Comparison of ENCODE assay signal across 29 cellular contexts in the genomic region with DNA sequence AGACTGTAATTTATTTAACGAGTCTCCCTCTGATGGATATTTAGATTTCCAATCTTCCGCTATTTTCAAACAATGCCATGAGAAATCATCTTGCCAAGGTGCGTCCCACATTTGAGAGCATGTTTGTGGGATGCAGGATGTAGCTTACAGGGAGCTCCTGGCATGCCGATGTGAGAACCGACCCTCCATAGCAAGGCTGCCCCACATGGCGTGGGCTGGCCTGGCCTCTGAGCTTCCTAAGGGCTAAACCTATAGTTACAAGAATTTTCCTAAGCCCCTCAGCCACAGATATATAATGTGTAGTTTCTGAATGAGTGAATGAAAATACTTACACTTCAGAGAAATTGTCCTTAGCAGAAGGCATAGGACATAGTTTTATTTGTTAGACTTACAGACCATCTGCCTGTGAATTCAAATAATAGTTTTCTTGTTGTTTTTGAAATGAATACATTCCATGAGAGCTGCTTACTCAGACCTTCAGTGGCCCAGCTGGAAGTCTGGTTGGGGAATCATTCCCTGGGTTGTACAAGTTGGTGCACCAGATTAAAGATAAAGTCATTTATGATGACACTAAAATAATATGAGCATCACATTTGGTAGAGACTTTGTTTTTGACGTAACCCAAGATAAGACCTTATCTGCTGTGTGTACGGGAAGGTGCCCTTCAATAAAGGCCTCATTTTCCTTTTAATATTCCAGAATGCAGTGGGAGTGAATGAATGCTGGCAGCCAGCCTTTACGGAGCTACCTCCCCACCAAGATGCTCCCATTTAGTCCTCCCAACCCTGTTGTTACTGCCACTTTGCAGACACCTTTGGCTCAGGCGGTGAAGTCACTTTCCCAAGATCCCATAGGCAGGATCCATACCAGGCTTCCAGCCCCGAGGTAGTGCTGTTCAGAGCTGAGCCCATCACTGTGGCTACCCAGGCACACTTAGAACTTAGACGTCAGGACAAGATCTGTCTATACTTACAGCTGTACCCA.
DNase-seq lines count a peak whose midpoint lies in the region; ATAC-seq and TF ChIP-seq lines count a peak whose summit lies in the region.
"Had no signal": no experiment of that assay in that cellular context is flagged by ENCODE, and none has a peak within 500 bp of the region (broad histone marks: within the 10 kb centered on the region; RNA-seq: fewer than 3 reads in every experiment).

No MANE protein-coding gene starts in this region.

- CTCF ChIA-PET in PC-3 (lab: Charles Lee), result interaction anchor here (0.6 kb wide), 1 partner anchor 17 kb away, joined by 9 read pairs; no protein-coding TSS in a partner anchor

- no peaks in the 10 kb centered on the region for H3F3A ChIP-seq in PC-3 (ENCODE audit: low read length, unreplicated experiment)

- peak; percentile 39 for DNase-seq in natural killer cell treated with Interleukin-12 subunit alpha and Interleukin-12 subunit beta and Interleukin-15 and Interleukin-18, amount 100 ng/mL, for 72 hours (ENCODE audit: low spot score)
- no peak for DNase-seq in natural killer cell
- DNase-seq in fibroblast of pulmonary artery (ENCODE audit: low read depth), result peak; percentile 51
- DNase-seq in posterior vena cava (ENCODE audit: low spot score), result peak; percentile 63
- DNase-seq in PC-3, result no peak
- DNase-seq in NK-92 (lab: John Stamatoyannopoulos, UW; ENCODE audit: unreplicated experiment), result no peak
- DNase-seq in hypothalamus (lab: John Stamatoyannopoulos, UW), result no peak
- DNase-seq: activated CD4-positive, alpha-beta memory T cell treated with anti-CD3 and anti-CD28 coated beads, Interleukin-2, amount 10 ng/mL, durations not matched to agents 7 days and 5 days; activated CD8-positive, alpha-beta memory T cell treated with anti-CD3 and anti-CD28 coated beads, Interleukin-2, amount 50 U/mL, for 4 hours; activated naive CD4-positive, alpha-beta T cell treated with anti-CD3 and anti-CD28 coated beads for 36 hours; AML-193; CD4-positive, alpha-beta T cell; DMS 273 treated with DMSO at 0.1 percent for 48 hours; H9; Kasumi-1; midbrain; naive B cell; NCI-H1417 treated with DMSO at 0.1 percent for 48 hours; NCI-H2081; NCI-H526; SHP77; stimulated activated naive B cell treated with anti-CD40 and anti-IgM and Interleukin-4, amounts not matched to agents 10 μg/mL and 1 μg/mL and 100 μg/mL, for 72 hours; substantia nigra; upper lobe of left lung had no signal

- TF ChIP-seq CTCF in natural killer cell (IDR thresholded peaks at IDR 0.05) (no peak), fibroblast of pulmonary artery (IDR thresholded peaks at IDR 0.05; ENCODE audit: low read length, missing control alignments) (no peak), PC-3 (conservative IDR thresholded peaks at IDR 0.05; ENCODE audit: low read depth, low read length) (no peak)

- ATAC-seq in natural killer cell treated with Interleukin-12 subunit alpha and Interleukin-12 subunit beta and Interleukin-15 and Interleukin-18, amount 100 ng/mL, for 72 hours, result no peak
- no peak for ATAC-seq in natural killer cell
- ATAC-seq in PC-3, result no peak
- no peak for ATAC-seq in HG03342 (IDR thresholded peaks at IDR 0.05; ENCODE audit: unreplicated experiment)
- ATAC-seq: psoas muscle; stimulated activated naive B cell treated with anti-CD40 and anti-IgM and Interleukin-4, amounts not matched to agents 10 μg/mL and 1 μg/mL and 100 μg/mL, for 72 hours had no signal

- H3K9me3 ChIP-seq in PC-3 (ENCODE audit: low read length), result no peaks in the 10 kb centered on the region
- H3K9me3 ChIP-seq: adrenal gland, breast epithelium, psoas muscle, upper lobe of left lung had no signal

- no peak overlapping the region for H3K4me2 ChIP-seq in PC-3 (ENCODE audit: low read length)

- POLR2A ChIA-PET in PC-3 (lab: Charles Lee; ENCODE audit: unreplicated experiment), result no interaction called here

- H4K20me1 ChIP-seq in PC-3 (ENCODE audit: low read length), result no peaks in the 10 kb centered on the region

- no peaks in the 10 kb centered on the region for H3K4me1 ChIP-seq in PC-3 (ENCODE audit: insufficient read depth, low read length)
- H3K4me1 ChIP-seq: breast epithelium, psoas muscle, upper lobe of left lung had no signal

- H3K9ac ChIP-seq in PC-3 (ENCODE audit: low read length), result no peak overlapping the region

- no peak overlapping the region for H3K27ac ChIP-seq in PC-3 (ENCODE audit: low read length)
- H3K27ac ChIP-seq: breast epithelium, psoas muscle, upper lobe of left lung had no signal

- no peaks in the 10 kb centered on the region for H3K36me3 ChIP-seq in PC-3 (ENCODE audit: low read depth, low read length)
- H3K36me3 ChIP-seq: adrenal gland, breast epithelium, upper lobe of left lung had no signal

- H3K4me1 Mint-ChIP-seq in natural killer cell treated with Interleukin-12 subunit alpha and Interleukin-12 subunit beta and Interleukin-15 and Interleukin-18, amount 100 ng/mL, for 72 hours (ENCODE audit: low read depth in 2 of 2), result no peaks in the 10 kb centered on the region
- no peaks in the 10 kb centered on the region for H3K4me1 Mint-ChIP-seq in natural killer cell
- H3K4me1 Mint-ChIP-seq: activated CD4-positive, alpha-beta memory T cell treated with anti-CD3 and anti-CD28 coated beads, Interleukin-2, amount 10 ng/mL, durations not matched to agents 7 days and 5 days; naive B cell; stimulated activated naive B cell treated with anti-CD40 and anti-IgM and Interleukin-4, amounts not matched to agents 10 μg/mL and 1 μg/mL and 100 μg/mL, for 72 hours had no signal

- no peak overlapping the region for H3K27ac Mint-ChIP-seq in natural killer cell treated with Interleukin-12 subunit alpha and Interleukin-12 subunit beta and Interleukin-15 and Interleukin-18, amount 100 ng/mL, for 72 hours
- no peak overlapping the region for H3K27ac Mint-ChIP-seq in natural killer cell
- H3K27ac Mint-ChIP-seq: activated CD4-positive, alpha-beta memory T cell treated with anti-CD3 and anti-CD28 coated beads, Interleukin-2, amount 10 ng/mL, durations not matched to agents 7 days and 5 days; activated naive CD4-positive, alpha-beta T cell treated with anti-CD3 and anti-CD28 coated beads for 36 hours; CD4-positive, alpha-beta T cell; H9; naive B cell; stimulated activated naive B cell treated with anti-CD40 and anti-IgM and Interleukin-4, amounts not matched to agents 10 μg/mL and 1 μg/mL and 100 μg/mL, for 72 hours; T-helper 2 cell treated with Interferon-gamma antibody and Interleukin-4, amounts not matched to agents 5 μg/mL and 100 μg/mL, for 36 hours had no signal

- no peaks in the 10 kb centered on the region for H3K9me2 ChIP-seq in PC-3 (replicated peaks; ENCODE audit: low read length)

- H3K27me3 ChIP-seq in PC-3 (ENCODE audit: low read length), result no peaks in the 10 kb centered on the region
- H3K27me3 ChIP-seq: adrenal gland, breast epithelium, upper lobe of left lung had no signal

- intact Hi-C loops in natural killer cell (cut with micrococcal nuclease), result no loop called here
- intact Hi-C loops in posterior vena cava (cut with DNase I), result no loop called here
- intact Hi-C loops in PC-3 (cut with micrococcal nuclease), result no loop called here

- H3K4me3 Mint-ChIP-seq in natural killer cell treated with Interleukin-12 subunit alpha and Interleukin-12 subunit beta and Interleukin-15 and Interleukin-18, amount 100 ng/mL, for 72 hours, result no peak overlapping the region
- no peak overlapping the region for H3K4me3 Mint-ChIP-seq in natural killer cell
- H3K4me3 Mint-ChIP-seq: activated CD4-positive, alpha-beta memory T cell treated with anti-CD3 and anti-CD28 coated beads, Interleukin-2, amount 10 ng/mL, durations not matched to agents 7 days and 5 days; activated naive CD4-positive, alpha-beta T cell treated with anti-CD3 and anti-CD28 coated beads for 36 hours; CD4-positive, alpha-beta T cell; H9; naive B cell; stimulated activated naive B cell treated with anti-CD40 and anti-IgM and Interleukin-4, amounts not matched to agents 10 μg/mL and 1 μg/mL and 100 μg/mL, for 72 hours; T-helper 2 cell treated with Interferon-gamma antibody and Interleukin-4, amounts not matched to agents 5 μg/mL and 100 μg/mL, for 36 hours had no signal

- no peaks in the 10 kb centered on the region for H3K36me3 Mint-ChIP-seq in natural killer cell treated with Interleukin-12 subunit alpha and Interleukin-12 subunit beta and Interleukin-15 and Interleukin-18, amount 100 ng/mL, for 72 hours
- H3K36me3 Mint-ChIP-seq in natural killer cell, result no peaks in the 10 kb centered on the region
- H3K36me3 Mint-ChIP-seq: naive B cell; stimulated activated naive B cell treated with anti-CD40 and anti-IgM and Interleukin-4, amounts not matched to agents 10 μg/mL and 1 μg/mL and 100 μg/mL, for 72 hours had no signal

- no peak overlapping the region for H3K4me3 ChIP-seq in fibroblast of pulmonary artery (replicated peaks; ENCODE audit: low read depth, low read length)
- no peak overlapping the region for H3K4me3 ChIP-seq in PC-3 (ENCODE audit: low read length)
- H3K4me3 ChIP-seq: adrenal gland, breast epithelium, psoas muscle, upper lobe of left lung had no signal

- peaks cover 13 to 23% of the 10 kb centered on the region in 2 donors for H3K27me3 Mint-ChIP-seq in natural killer cell treated with Interleukin-12 subunit alpha and Interleukin-12 subunit beta and Interleukin-15 and Interleukin-18, amount 100 ng/mL, for 72 hours
- H3K27me3 Mint-ChIP-seq in natural killer cell (ENCODE audit: low read depth in 2 of 2), result peaks cover 5 to 29% of the 10 kb centered on the region in 2 donors

- H3K9me3 Mint-ChIP-seq in natural killer cell treated with Interleukin-12 subunit alpha and Interleukin-12 subunit beta and Interleukin-15 and Interleukin-18, amount 100 ng/mL, for 72 hours, result no peaks in the 10 kb centered on the region
- no peaks in the 10 kb centered on the region for H3K9me3 Mint-ChIP-seq in natural killer cell
- H3K9me3 Mint-ChIP-seq: activated CD4-positive, alpha-beta memory T cell treated with anti-CD3 and anti-CD28 coated beads, Interleukin-2, amount 10 ng/mL, durations not matched to agents 7 days and 5 days; activated naive CD4-positive, alpha-beta T cell treated with anti-CD3 and anti-CD28 coated beads for 36 hours; CD4-positive, alpha-beta T cell; H9; T-helper 2 cell treated with Interferon-gamma antibody and Interleukin-4, amounts not matched to agents 5 μg/mL and 100 μg/mL, for 36 hours had no signal

- H3K79me2 ChIP-seq in PC-3 (ENCODE audit: low read length), result no peaks in the 10 kb centered on the region

- BruUV-seq in PC-3 (replicated peaks; lab: Mats Ljungman, UMichigan), result no TSS peak

- no peak overlapping the region for H2AFZ ChIP-seq in PC-3 (ENCODE audit: low read length)

Comparison
In these comparisons a context has a peak if more than half of its experiments do, and no peak if none do; other contexts are left out.
1. DNase-seq: peak in natural killer cell treated with Interleukin-12 subunit alpha and Interleukin-12 subunit beta and Interleukin-15 and Interleukin-18, amount 100 ng/mL, for 72 hours (single experiment), fibroblast of pulmonary artery (single experiment) and posterior vena cava (single experiment); none in natural killer cell (single experiment), PC-3 (single experiment), NK-92 (single experiment) and hypothalamus (0 of 51).